ENCODE assay signal across 4 cellular contexts in the genomic region with DNA sequence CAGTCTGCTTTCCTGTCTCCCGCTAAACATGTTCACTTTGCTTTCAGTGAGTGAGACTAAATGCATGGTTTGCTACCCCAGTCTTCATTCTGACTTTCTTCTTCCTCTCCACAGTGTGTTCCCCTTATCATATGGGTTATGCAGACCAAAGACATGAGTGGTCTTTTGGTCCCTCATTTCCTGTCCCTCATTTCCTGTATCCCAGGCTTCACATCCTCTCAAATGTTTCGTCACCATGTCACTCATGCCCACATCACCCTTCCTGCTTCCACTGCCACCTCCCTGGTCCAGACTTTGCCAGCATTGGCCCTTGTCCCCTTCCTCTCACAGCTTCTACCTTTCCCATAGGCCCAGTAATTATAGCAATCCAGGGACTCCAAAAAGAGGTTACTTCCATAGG.
"Had no signal": no experiment of that assay in that cellular context is flagged by ENCODE, and none has a peak within 500 bp of the region (broad histone marks: within the 10 kb centered on the region; RNA-seq: fewer than 3 reads in every experiment).

No MANE protein-coding gene starts in this region.

- H3K4me2 ChIP-seq: GM23338 had no signal

- H2AFZ ChIP-seq: GM23338 had no signal

- H3K4me3 ChIP-seq: GM23338 had no signal

- DNase-seq: H9, HCEC 1CT, KBM-7 had no signal
